18 cellular contexts compared by ENCODE assay signal in the genomic region with DNA sequence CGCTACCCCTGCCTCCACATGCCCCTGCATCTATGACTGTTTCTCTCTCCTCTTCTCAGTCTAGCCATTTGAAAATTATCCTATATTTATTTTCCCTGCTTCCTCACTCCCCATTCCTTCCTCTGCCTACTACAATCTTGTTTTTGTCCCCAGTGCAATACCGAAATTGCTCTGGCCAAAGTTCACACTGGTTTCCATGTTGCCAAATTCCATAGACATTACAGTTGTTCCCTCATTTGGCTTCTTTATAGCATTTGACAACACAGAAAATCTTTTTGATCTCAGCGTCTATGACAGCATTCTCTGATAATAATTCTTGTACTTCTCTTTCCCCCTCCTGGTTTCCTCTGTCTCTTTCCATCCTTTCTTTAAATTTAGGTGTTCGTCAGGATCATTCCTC.
DNase-seq lines count a peak whose midpoint lies in the region; ATAC-seq and TF ChIP-seq lines count a peak whose summit lies in the region.
"Had no signal": no experiment of that assay in that cellular context is flagged by ENCODE, and none has a peak within 500 bp of the region (broad histone marks: within the 10 kb centered on the region; RNA-seq: fewer than 3 reads in every experiment).

No MANE protein-coding gene starts in this region.

- ATAC-seq in HG03045 (IDR thresholded peaks at IDR 0.05; ENCODE audit: unreplicated experiment), result no peak
- ATAC-seq: activated naive CD4-positive, alpha-beta T cell treated with anti-CD3 and anti-CD28 coated beads, Interleukin-2, amount 50 U/mL, for 72 hours; upper lobe of right lung had no signal

- TF ChIP-seq CTCF in HFFc6 (IDR thresholded peaks at IDR 0.05) (no peak), progenitor cell of endocrine pancreas (IDR thresholded peaks at IDR 0.05; ENCODE audit: unreplicated experiment) (no peak)

- H3K4me1 Mint-ChIP-seq in HFFc6 (ENCODE audit: low read depth) (peaks cover 51% of the 10 kb centered on the region), progenitor cell of endocrine pancreas (ENCODE audit: low read depth) (peaks cover 10% of the 10 kb centered on the region)
- H3K4me1 Mint-ChIP-seq in dendritic cell treated with granulocyte-macrophage colony-stimulating factor and Interleukin-4, amounts not matched to agents 40 ng/mL and 50 ng/mL, for 4 days (ENCODE audit: low read depth), result no peaks in the 10 kb centered on the region

- peak overlapping the region; percentile 30; the same call in 1 of the 2 replicates for H3K27ac Mint-ChIP-seq in HFFc6
- no peak overlapping the region for H3K27ac Mint-ChIP-seq in dendritic cell treated with granulocyte-macrophage colony-stimulating factor and Interleukin-4, amounts not matched to agents 40 ng/mL and 50 ng/mL, for 4 days
- peak overlapping the region; percentile 56 for H3K27ac Mint-ChIP-seq in progenitor cell of endocrine pancreas
- H3K27ac Mint-ChIP-seq: activated naive CD4-positive, alpha-beta T cell treated with anti-CD3 and anti-CD28 coated beads, Interleukin-2, amount 50 U/mL, for 72 hours had no signal

- no peaks in the 10 kb centered on the region for H3K27me3 Mint-ChIP-seq in HFFc6 (ENCODE audit: insufficient read depth)
- H3K27me3 Mint-ChIP-seq in dendritic cell treated with granulocyte-macrophage colony-stimulating factor and Interleukin-4, amounts not matched to agents 40 ng/mL and 50 ng/mL, for 4 days, result no peaks in the 10 kb centered on the region
- no peaks in the 10 kb centered on the region for H3K27me3 Mint-ChIP-seq in progenitor cell of endocrine pancreas

- H3K4me3 Mint-ChIP-seq in HFFc6 (peak overlapping the region; percentile 54; the same call in 1 of the 2 replicates), progenitor cell of endocrine pancreas (ENCODE audit: low read depth) (no peak overlapping the region)
- H3K4me3 Mint-ChIP-seq in dendritic cell treated with granulocyte-macrophage colony-stimulating factor and Interleukin-4, amounts not matched to agents 40 ng/mL and 50 ng/mL, for 4 days, result peak overlapping the region; percentile 27

- H3K36me3 Mint-ChIP-seq in HFFc6 (ENCODE audit: low read depth) (peaks cover 11% of the 10 kb centered on the region; the same call in 1 of the 2 replicates), progenitor cell of endocrine pancreas (ENCODE audit: insufficient read depth) (peaks cover 4% of the 10 kb centered on the region)
- H3K36me3 Mint-ChIP-seq in dendritic cell treated with granulocyte-macrophage colony-stimulating factor and Interleukin-4, amounts not matched to agents 40 ng/mL and 50 ng/mL, for 4 days (ENCODE audit: low read depth), result peaks cover 5% of the 10 kb centered on the region

- intact Hi-C loops in dendritic cell treated with granulocyte-macrophage colony-stimulating factor and Interleukin-4, amounts not matched to agents 40 ng/mL and 50 ng/mL, for 4 days (cut with micrococcal nuclease), result no loop called here

- no peaks in the 10 kb centered on the region for H3K9me3 Mint-ChIP-seq in HFFc6
- peaks cover 8% of the 10 kb centered on the region for H3K9me3 Mint-ChIP-seq in dendritic cell treated with granulocyte-macrophage colony-stimulating factor and Interleukin-4, amounts not matched to agents 40 ng/mL and 50 ng/mL, for 4 days
- peaks cover 27% of the 10 kb centered on the region for H3K9me3 Mint-ChIP-seq in progenitor cell of endocrine pancreas (ENCODE audit: low read depth)

- DNase-seq in AG08395 (ENCODE audit: low spot score), result peak; percentile 5
- DNase-seq in HFFc6, result no peak
- no peak for DNase-seq in progenitor cell of endocrine pancreas (ENCODE audit: low spot score, unreplicated experiment)
- no peak for DNase-seq in activated CD4-positive, alpha-beta T cell treated with anti-CD3 and anti-CD28 coated beads for 4 hours
- no peak for DNase-seq in effector CD4-positive, alpha-beta T cell
- DNase-seq in kidney tubule cell (ENCODE audit: low spot score), result no peak
- DNase-seq: hypothalamus; NCI-H2029; NCI-H510A treated with DMSO at 0.1 percent for 48 hours; nucleus accumbens; retina; stimulated activated CD4-positive, alpha-beta T cell treated with anti-CD3 and anti-CD28 coated beads, Interleukin-4, amount 100 ng/mL, for 4 hours; stomach; T1000; upper lobe of right lung had no signal
